Comparison of ENCODE assay signal across 18 cellular contexts in the genomic region with DNA sequence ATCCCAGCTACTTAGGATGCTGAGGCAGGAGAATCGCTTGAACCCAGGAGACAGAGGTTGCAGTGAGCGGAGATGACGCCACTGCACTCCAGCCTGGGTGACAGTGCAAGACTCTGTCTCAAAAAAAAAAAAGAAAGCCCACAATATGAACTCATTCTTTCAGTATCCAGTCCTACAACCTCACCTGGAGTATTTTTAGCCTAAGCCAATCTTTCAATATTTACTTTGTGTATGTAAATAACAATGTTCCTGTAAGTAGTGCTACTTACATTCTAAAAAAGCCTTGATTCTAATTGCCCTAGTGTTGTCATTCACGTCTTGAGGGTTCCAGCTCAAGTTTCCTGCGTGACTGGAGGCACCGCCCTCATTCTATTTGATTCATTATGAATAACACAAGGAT.
DNase-seq lines count a peak whose midpoint lies in the region; ATAC-seq and TF ChIP-seq lines count a peak whose summit lies in the region.
"Had no signal": no experiment of that assay in that cellular context is flagged by ENCODE, and none has a peak within 500 bp of the region (broad histone marks: within the 10 kb centered on the region; RNA-seq: fewer than 3 reads in every experiment).

No MANE protein-coding gene starts in this region.

- H3K4me1 Mint-ChIP-seq in GM23338, result peaks cover 24% of the 10 kb centered on the region
- H3K4me1 Mint-ChIP-seq: activated B cell treated with CpG ODN at 0.5 μM for 24 hours had no signal

- H3K36me3 ChIP-seq in GM23338 (ENCODE audit: insufficient read depth) (no peaks in the 10 kb centered on the region), lung (ENCODE audit: control insufficient read depth in 2 of 2, insufficient read depth in 2 of 2, low read length in 2 of 2) (no peaks in the 10 kb centered on the region), aorta (ENCODE audit: control insufficient read depth in 1 of 2, insufficient read depth in 2 of 2, low read length in 1 of 2) (no peaks in the 10 kb centered on the region)
- H3K36me3 ChIP-seq: BE2C, left ventricle myocardium inferior, thyroid gland had no signal

- peaks cover 3% of the 10 kb centered on the region for H3K27me3 Mint-ChIP-seq in GM23338 (ENCODE audit: insufficient read depth, low read depth, poor library complexity)
- H3K27me3 Mint-ChIP-seq: activated B cell treated with CpG ODN at 0.5 μM for 24 hours had no signal

- H3K4me3 Mint-ChIP-seq in GM23338, result no peak overlapping the region
- H3K4me3 Mint-ChIP-seq: activated B cell treated with CpG ODN at 0.5 μM for 24 hours had no signal

- intact Hi-C loops in aorta (cut with DNase I), result no loop called here

- H3K9me2 ChIP-seq in GM23338 (ENCODE audit: insufficient read depth), result no peaks in the 10 kb centered on the region

- H3K4me1 ChIP-seq in GM23338 (ENCODE audit: insufficient read depth) (peaks cover 20% of the 10 kb centered on the region), lung (ENCODE audit: control insufficient read depth in 2 of 2, insufficient read depth in 2 of 2, low read length in 2 of 2) (no peaks in the 10 kb centered on the region), aorta (ENCODE audit: control insufficient read depth in 1 of 2, insufficient read depth in 2 of 2, low read length in 2 of 2) (no peaks in the 10 kb centered on the region)
- H3K4me1 ChIP-seq: BE2C, left ventricle myocardium inferior, thyroid gland had no signal

- H3K27ac ChIP-seq in GM23338 (ENCODE audit: low read depth), result no peak overlapping the region
- H3K27ac ChIP-seq in lung (ENCODE audit: low read depth in 1 of 2, low read length in 1 of 2), result no peak overlapping the region
- H3K27ac ChIP-seq in aorta (ENCODE audit: low read depth in 1 of 2, low read length in 2 of 2), result no peak overlapping the region
- H3K27ac ChIP-seq: left ventricle myocardium inferior, thyroid gland had no signal

- peak; percentile 42 for DNase-seq in GM23338 (ENCODE audit: low spot score)
- DNase-seq in NCI-H1436 (lab: John Stamatoyannopoulos, UW), result peak; percentile 66
- peak; percentile 24 for DNase-seq in RKO (ENCODE audit: low spot score)
- DNase-seq in lung (ENCODE audit: low spot score), result no peak
- no peak for DNase-seq in aorta
- no peak for DNase-seq in activated effector memory CD4-positive, alpha-beta T cell treated with anti-CD3 and anti-CD28 coated beads, Interleukin-2, amount 50 U/mL, for 16 hours
- DNase-seq: activated B cell treated with CpG ODN at 0.5 μM for 24 hours, activated gamma-delta T cell, BE2C, DND-41, foreskin fibroblast, left ventricle myocardium inferior, NCI-H1048, NCI-H82, T-helper 1 cell, thyroid gland had no signal

- no peaks in the 10 kb centered on the region for H4K20me1 ChIP-seq in GM23338 (replicated peaks; ENCODE audit: insufficient read depth)

- no peaks in the 10 kb centered on the region for H3K79me2 ChIP-seq in GM23338 (replicated peaks; ENCODE audit: insufficient read depth)

- H3K27ac Mint-ChIP-seq in GM23338, result no peak overlapping the region
- H3K27ac Mint-ChIP-seq: activated B cell treated with CpG ODN at 0.5 μM for 24 hours had no signal

- no peak for ATAC-seq in GM23338
- ATAC-seq in lung (ENCODE audit: insufficient read depth, low FRiP score), result peak; percentile 82
- ATAC-seq in HG02970 (IDR thresholded peaks at IDR 0.05; ENCODE audit: low FRiP score, unreplicated experiment), result no peak
- ATAC-seq in aorta (ENCODE audit: low FRiP score), result no peak
- ATAC-seq: K562 had no signal

- H3K27me3 ChIP-seq in GM23338 (ENCODE audit: insufficient read depth) (no peaks in the 10 kb centered on the region), lung (ENCODE audit: control insufficient read depth, insufficient read depth) (no peaks in the 10 kb centered on the region), aorta (ENCODE audit: control insufficient read depth in 1 of 2, insufficient read depth in 2 of 2, low read length in 1 of 2) (no peaks in the 10 kb centered on the region)
- H3K27me3 ChIP-seq: BE2C, thyroid gland had no signal

- peaks cover 0 to 2% of the 10 kb centered on the region in 2 donors for H3K9me3 ChIP-seq in lung (ENCODE audit: control insufficient read depth in 2 of 2, insufficient read depth in 1 of 2, low read length in 1 of 2)
- no peaks in the 10 kb centered on the region for H3K9me3 ChIP-seq in aorta (ENCODE audit: control insufficient read depth, low read length)
- H3K9me3 ChIP-seq: BE2C, left ventricle myocardium inferior, thyroid gland had no signal

- H3K4me3 ChIP-seq in GM23338, result no peak overlapping the region
- H3K4me3 ChIP-seq in lung, result no peak overlapping the region
- H3K4me3 ChIP-seq in aorta (ENCODE audit: low read length in 2 of 2), result no peak overlapping the region
- H3K4me3 ChIP-seq: K562, left ventricle myocardium inferior, thyroid gland had no signal

- TF ChIP-seq CTCF in GM23338 (conservative IDR thresholded peaks at IDR 0.05; ENCODE audit: low read depth in 2 of 2) (no peak), lung (IDR thresholded peaks at IDR 0.05; ENCODE audit: control extremely low read depth, extremely low read depth) (no peak)

- H3K36me3 Mint-ChIP-seq in GM23338 (ENCODE audit: low read depth), result no peaks in the 10 kb centered on the region

- H3K4me2 ChIP-seq in GM23338, result no peak overlapping the region

- no peak overlapping the region for H2AFZ ChIP-seq in GM23338

- H3F3A ChIP-seq in GM23338 (replicated peaks; ENCODE audit: low read depth), result no peaks in the 10 kb centered on the region

- WGBS in lung, 2 donors, result 75 to 83% methylated on average over 6 of the region's 6 CpGs
- 88 to 90% methylated on average over 6 of the region's 6 CpGs for WGBS in aorta, 2 donors

- no peaks in the 10 kb centered on the region for H3K9me3 Mint-ChIP-seq in GM23338
- H3K9me3 Mint-ChIP-seq: activated B cell treated with CpG ODN at 0.5 μM for 24 hours had no signal

TF ChIP-seq in GM23338, 12 proteins besides CTCF, POLR2A, EP300 and RAD21:
- TF ChIP-seq, protein P1, sequence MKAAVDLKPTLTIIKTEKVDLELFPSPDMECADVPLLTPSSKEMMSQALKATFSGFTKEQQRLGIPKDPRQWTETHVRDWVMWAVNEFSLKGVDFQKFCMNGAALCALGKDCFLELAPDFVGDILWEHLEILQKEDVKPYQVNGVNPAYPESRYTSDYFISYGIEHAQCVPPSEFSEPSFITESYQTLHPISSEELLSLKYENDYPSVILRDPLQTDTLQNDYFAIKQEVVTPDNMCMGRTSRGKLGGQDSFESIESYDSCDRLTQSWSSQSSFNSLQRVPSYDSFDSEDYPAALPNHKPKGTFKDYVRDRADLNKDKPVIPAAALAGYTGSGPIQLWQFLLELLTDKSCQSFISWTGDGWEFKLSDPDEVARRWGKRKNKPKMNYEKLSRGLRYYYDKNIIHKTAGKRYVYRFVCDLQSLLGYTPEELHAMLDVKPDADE (IDR thresholded peaks at IDR 0.05), result no peak
- TF ChIP-seq CREB1 (CRISPR knock-in tag; IDR thresholded peaks at IDR 0.05; ENCODE audit: low read depth) (no peak), NANOG (IDR thresholded peaks at IDR 0.05; ENCODE audit: borderline replicate concordance) (0 out of 2 replicates have a peak, but pooled peaks have one; percentile 38), POLR2AphosphoS5 (IDR thresholded peaks at IDR 0.05; ENCODE audit: low read depth) (no peak)

Comparison
In these comparisons a context has a peak if more than half of its experiments do, and no peak if none do; other contexts are left out.
1. DNase-seq: peak in GM23338 (single experiment), NCI-H1436 (single experiment) and RKO (single experiment); none in lung (single experiment), aorta (0 of 2) and activated effector memory CD4-positive, alpha-beta T cell treated with anti-CD3 and anti-CD28 coated beads, Interleukin-2, amount 50 U/mL, for 16 hours (single experiment).